In the genomic region with DNA sequence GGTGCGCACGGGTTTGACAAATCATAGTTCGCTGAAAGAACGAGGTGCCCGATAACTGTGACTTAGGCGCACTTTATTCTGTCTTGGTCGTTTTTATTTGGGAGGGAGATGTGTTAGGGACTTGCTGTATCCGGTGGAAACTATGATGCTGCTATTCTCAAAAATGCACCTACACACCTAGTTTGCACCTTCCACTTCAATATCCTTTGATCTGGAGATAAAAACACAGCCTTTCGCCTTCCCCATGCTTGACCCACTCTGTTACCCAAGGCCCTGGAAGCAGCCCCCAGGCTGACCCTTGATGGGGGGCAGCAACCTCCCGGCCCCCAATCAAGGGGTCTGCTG, we compare ENCODE assay signal across 25 cellular contexts. TPM values are rescaled to one million over a fixed set of nuclear protein-coding genes. Genes with fewer than 3 reads are reported as not detected.
DNase-seq lines count a peak whose midpoint lies in the region; ATAC-seq and TF ChIP-seq lines count a peak whose summit lies in the region.
"Had no signal": no experiment of that assay in that cellular context is flagged by ENCODE, and none has a peak within 500 bp of the region (broad histone marks: within the 10 kb centered on the region; RNA-seq: fewer than 3 reads in every experiment).

No MANE protein-coding gene starts in this region.

- H3K27me3 ChIP-seq in colonic mucosa, result peaks cover 58% of the 10 kb centered on the region
- peaks cover 62 to 93% of the 10 kb centered on the region in 2 donors for H3K27me3 ChIP-seq in left lung
- H3K27me3 ChIP-seq in osteoblast (ENCODE audit: insufficient read depth, low read length), result peaks cover 94% of the 10 kb centered on the region

- H3K4me3 ChIP-seq in colonic mucosa (no peak overlapping the region), left lung (peak overlapping the region in 1 of 2 donors; percentile 17), osteoblast (ENCODE audit: insufficient read depth, low read length) (no peak overlapping the region), urinary bladder (ENCODE audit: low read depth, low read length) (peak overlapping the region; percentile 63)
- H3K4me3 ChIP-seq: BLaER1 treated with 17β-estradiol and CSF1 and Interleukin-3, amounts not matched to agents 10 nM and 100 nM; dorsolateral prefrontal cortex; thyroid gland had no signal

- no peak overlapping the region for H2AFZ ChIP-seq in osteoblast (ENCODE audit: low read length)

- WGBS in urinary bladder, result 25% methylated on average over 10 of the region's 10 CpGs

- H3K36me3 ChIP-seq in colonic mucosa, result no peaks in the 10 kb centered on the region
- H3K36me3 ChIP-seq in left lung, result no peaks in the 10 kb centered on the region
- H3K36me3 ChIP-seq in osteoblast (ENCODE audit: insufficient read depth, low read length), result no peaks in the 10 kb centered on the region
- no peaks in the 10 kb centered on the region for H3K36me3 ChIP-seq in urinary bladder (ENCODE audit: insufficient read depth)
- H3K36me3 ChIP-seq: BLaER1 treated with 17β-estradiol and CSF1 and Interleukin-3, amounts not matched to agents 10 nM and 100 nM; thyroid gland had no signal

- H3K79me2 ChIP-seq in osteoblast (ENCODE audit: insufficient read depth, low read length), result no peaks in the 10 kb centered on the region

- H3K4me2 ChIP-seq in osteoblast (ENCODE audit: insufficient read depth, low read length), result no peak overlapping the region
- H3K4me2 ChIP-seq: BLaER1 treated with 17β-estradiol and CSF1 and Interleukin-3, amounts not matched to agents 10 nM and 100 nM; SK-N-SH had no signal

- ATAC-seq in left lung, result no peak
- ATAC-seq: activated naive CD8-positive, alpha-beta T cell treated with anti-CD3 and anti-CD28 coated beads, Interleukin-2, amount 50 U/mL, for 24 hours; HepG2; left ventricle myocardium superior had no signal

- H4K20me1 ChIP-seq in osteoblast (ENCODE audit: insufficient read depth, low read length), result no peaks in the 10 kb centered on the region

- H3K27ac ChIP-seq in colonic mucosa (peak overlapping the region; percentile 91), left lung (peak overlapping the region; percentile 70 to 72), osteoblast (ENCODE audit: low read depth, low read length) (no peak overlapping the region), urinary bladder (ENCODE audit: low read depth) (peak overlapping the region; percentile 91)
- H3K27ac ChIP-seq: BLaER1 treated with 17β-estradiol and CSF1 and Interleukin-3, amounts not matched to agents 10 nM and 100 nM; dorsolateral prefrontal cortex; thyroid gland had no signal

- H3K9me3 ChIP-seq in colonic mucosa (no peaks in the 10 kb centered on the region), left lung (no peaks in the 10 kb centered on the region), osteoblast (ENCODE audit: low read depth, low read length) (no peaks in the 10 kb centered on the region)
- H3K9me3 ChIP-seq: BLaER1 treated with 17β-estradiol and CSF1 and Interleukin-3, amounts not matched to agents 10 nM and 100 nM; SK-N-SH; thyroid gland had no signal

- DNase-seq in colonic mucosa, result no peak
- no peak for DNase-seq in left lung
- DNase-seq in osteoblast (ENCODE audit: insufficient read length, low spot score, missing footprints), result peak; percentile 65
- DNase-seq in stimulated activated naive CD4-positive, alpha-beta T cell treated with Interleukin-2 at 50 U/mL for 16 hours (lab: John Stamatoyannopoulos, UW), result no peak
- no peak for DNase-seq in SIG-M5 treated with dmso at 0.1 percent for 504 hours (lab: John Stamatoyannopoulos, UW; ENCODE audit: unreplicated experiment)
- no peak for DNase-seq in NCI-H2081 (lab: John Stamatoyannopoulos, UW)
- DNase-seq: activated CD4-positive, alpha-beta T cell treated with anti-CD3 and anti-CD28 coated beads for 1 hour; activated gamma-delta T cell; activated naive CD8-positive, alpha-beta T cell treated with anti-CD3 and anti-CD28 coated beads, Interleukin-2, amount 50 U/mL, for 24 hours; activated T-cell treated with anti-CD3 and anti-CD28 coated beads, Interleukin-2, amount 50 U/mL, for 1 hour; COR-L47; dorsolateral prefrontal cortex; GDM1; islet precursor cell; left ventricle myocardium superior; MV-4-11; NCI-H146; SK-N-SH; thyroid gland had no signal

- peak overlapping the region in 1 of 2 donors; percentile 55 for H3K9ac ChIP-seq in colonic mucosa (ENCODE audit: low read depth in 2 of 2, low read length in 2 of 2)
- H3K9ac ChIP-seq: BLaER1 treated with 17β-estradiol and CSF1 and Interleukin-3, amounts not matched to agents 10 nM and 100 nM; SK-N-SH had no signal

- H3K4me1 ChIP-seq in colonic mucosa, result no peaks in the 10 kb centered on the region
- peaks cover 0 to 5% of the 10 kb centered on the region in 2 donors for H3K4me1 ChIP-seq in left lung
- no peaks in the 10 kb centered on the region for H3K4me1 ChIP-seq in osteoblast (ENCODE audit: insufficient read depth, low read length)
- H3K4me1 ChIP-seq in urinary bladder (ENCODE audit: insufficient read depth), result no peaks in the 10 kb centered on the region
- H3K4me1 ChIP-seq: BLaER1 treated with 17β-estradiol and CSF1 and Interleukin-3, amounts not matched to agents 10 nM and 100 nM had no signal

- intact Hi-C loops in colonic mucosa (cut with DNase I) (no loop called here), left lung (cut with DNase I) (no loop called here)

- no peak for TF ChIP-seq CTCF in colonic mucosa (IDR thresholded peaks at IDR 0.05)
- TF ChIP-seq CTCF in left lung (IDR thresholded peaks at IDR 0.05), result no peak
- no peak for TF ChIP-seq CTCF in osteoblast (IDR thresholded peaks at IDR 0.05; ENCODE audit: extremely low read depth, low read depth, low read length)

RNA-seq across cellular contexts. Expression of gene FOXF1, which starts 15.0 kb away (rescaled TPM):
- total RNA-seq in colonic mucosa, result 10 to 100 TPM in 1 of 2 donors, 1 to 10 TPM in 1; 6.3 to 12.1 TPM
- total RNA-seq in left lung, result 10 to 100 TPM; 21.7 to 30.3 TPM
- total RNA-seq in osteoblast, result not detected in 2 replicates
- total RNA-seq in urinary bladder, result 28.9 TPM
- polyA plus RNA-seq in urinary bladder, result 83.3 TPM
- total RNA-seq: HepG2, LHCN-M2, neural crest cell, OCI-LY7 had no signal
- polyA plus RNA-seq: HepG2 had no signal

RNA-seq across cellular contexts. Expression of gene MTHFSD, which starts 59.7 kb away (rescaled TPM):
- total RNA-seq in colonic mucosa, result 10 to 100 TPM; 15.4 to 23.7 TPM
- total RNA-seq in left lung, result 10 to 100 TPM; 19.7 to 20.2 TPM
- total RNA-seq in osteoblast, result 18.5 and 20.3 TPM in 2 replicates
- 20.7 TPM for total RNA-seq in urinary bladder
- 12.0 TPM for polyA plus RNA-seq in urinary bladder
